ENCODE assay signal across 8 cellular contexts in the genomic region with DNA sequence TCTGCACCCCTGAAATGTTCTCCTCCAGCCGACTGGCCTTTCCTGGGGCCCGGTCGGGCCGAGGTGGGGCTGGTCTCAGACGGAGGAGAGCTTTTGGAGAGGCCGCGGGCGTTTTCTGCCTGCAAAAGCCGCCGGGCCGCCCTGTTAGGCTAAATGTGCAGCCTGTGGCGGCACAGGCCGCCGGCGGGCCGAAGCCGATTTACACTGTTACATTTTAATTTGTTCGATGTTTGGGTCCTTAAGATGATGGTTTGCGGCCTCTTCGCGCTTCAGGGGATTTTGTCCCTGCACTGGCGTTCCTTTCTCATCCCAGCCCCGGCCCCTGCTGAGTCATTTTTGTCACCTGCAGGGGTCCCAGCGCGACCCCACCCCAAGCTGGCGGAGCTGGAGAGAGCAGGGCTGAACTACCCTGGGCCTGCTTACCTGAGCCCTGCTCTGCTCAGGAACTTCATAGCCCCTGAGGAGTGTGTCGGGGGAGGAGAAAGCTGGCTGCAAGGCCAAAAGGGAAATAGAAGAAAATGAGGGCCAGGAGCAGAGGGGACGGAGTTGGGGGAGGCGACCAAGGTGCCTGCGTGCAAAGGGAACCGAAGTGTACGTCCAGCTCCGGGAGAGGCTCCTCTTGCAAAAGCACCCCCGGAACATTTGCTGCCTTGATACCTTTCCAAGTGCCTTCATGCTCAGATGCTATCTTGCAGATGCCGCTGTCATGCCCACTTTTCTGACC. TPM values are rescaled to one million over a fixed set of nuclear protein-coding genes. Genes with fewer than 3 reads are reported as not detected.
DNase-seq lines count a peak whose midpoint lies in the region; ATAC-seq, FAIRE-seq and TF ChIP-seq lines count a peak whose summit lies in the region.

No MANE protein-coding gene starts in this region.

- no peak for TF ChIP-seq POLR2A in K562 (conservative IDR thresholded peaks at IDR 0.05)

- H3K9ac ChIP-seq in K562 (ENCODE audit: insufficient read depth in 1 of 2, low read depth in 2 of 2, low read length in 2 of 2): peak overlapping the region; percentile 61 to 87
- peak overlapping the region; percentile 66 for H3K9ac ChIP-seq in smooth muscle cell (ENCODE audit: low read depth)

- 5% methylated on average over 33 of the region's 35 CpGs for WGBS in K562 (ENCODE audit: insufficient coverage, low coverage, missing lambda C conversion rate)
- 3% methylated on average over 35 of the region's 35 CpGs for WGBS in smooth muscle cell (ENCODE audit: low lambda C conversion rate)

- peak overlapping the region; percentile 86 for H3K27ac ChIP-seq in K562 (ENCODE audit: extremely low read depth, low read depth, low read length)
- H3K27ac ChIP-seq in smooth muscle cell (ENCODE audit: low read depth): peak overlapping the region; percentile 81

- H2AFZ ChIP-seq in K562 (ENCODE audit: low read depth, low read length) (peak overlapping the region; percentile 94), smooth muscle cell (ENCODE audit: low read depth) (peak overlapping the region; percentile 100)

- peaks cover 38% of the 10 kb centered on the region for H3K79me2 ChIP-seq in K562 (ENCODE audit: control insufficient read depth, insufficient read depth, low read length)
- H3K79me2 ChIP-seq in smooth muscle cell (ENCODE audit: low read depth): peaks cover 36% of the 10 kb centered on the region

- peaks cover 6% of the 10 kb centered on the region for H3F3A ChIP-seq in smooth muscle cell (ENCODE audit: low read depth)

- peak overlapping the region; percentile 81 for H3K4me2 ChIP-seq in K562 (ENCODE audit: insufficient read depth, low read length)
- H3K4me2 ChIP-seq in smooth muscle cell: peak overlapping the region; percentile 99

- peak; percentile 7 for DNase-seq in GDM1 (lab: John Stamatoyannopoulos, UW)
- peak; percentile 17 for DNase-seq in NCI-H82 treated with DMSO at 0.1 percent for 48 hours (lab: John Stamatoyannopoulos, UW; ENCODE audit: unreplicated experiment)
- peak in 1 of 4 experiments; percentile 38 for DNase-seq in K562 (ENCODE audit: extremely low read depth in 1 of 4, low spot score in 3 of 4)
- peak; percentile 81 for DNase-seq in islet precursor cell
- DNase-seq in smooth muscle cell (lab: John Stamatoyannopoulos, UW; ENCODE audit: unreplicated experiment): peak; percentile 28
- no peak for DNase-seq in effector CD4-positive, alpha-beta T cell

- H3K27me3 ChIP-seq in K562 (ENCODE audit: control insufficient read depth in 2 of 2, insufficient read depth in 2 of 2, low read length in 2 of 2): no peaks in the 10 kb centered on the region
- peaks cover 15% of the 10 kb centered on the region for H3K27me3 ChIP-seq in smooth muscle cell (ENCODE audit: low read depth)

- POLR2A ChIA-PET in K562 (lab: Yijun Ruan, JAX): interaction anchor here (1.1 kb wide), 1 partner anchor 12 kb away, joined by 3 read pairs; no protein-coding TSS in a partner anchor

- CTCF ChIA-PET in K562 (lab: Yijun Ruan, JAX; ENCODE audit: low intra/inter-chr PET ratio): no interaction called here

- in situ Hi-C loops in K562 (cut with MboI): no loop called here

- peaks cover 7% of the 10 kb centered on the region; the same call in 1 of the 2 replicates for H4K20me1 ChIP-seq in K562 (replicated peaks; ENCODE audit: control insufficient read depth, insufficient read depth, low read length)
- peaks cover 35% of the 10 kb centered on the region for H4K20me1 ChIP-seq in smooth muscle cell (ENCODE audit: low read depth)

- no peak for TF ChIP-seq EP300 in K562 (IDR thresholded peaks at IDR 0.05; ENCODE audit: low read length)

- intact Hi-C loops in K562 (cut with micrococcal nuclease): no loop called here

- ATAC-seq in HG02588 (IDR thresholded peaks at IDR 0.05; ENCODE audit: unreplicated experiment) (peak; percentile 16), K562 (peak; percentile 18), GM19328 (IDR thresholded peaks at IDR 0.05; ENCODE audit: unreplicated experiment) (no peak)

- no peak for TF ChIP-seq CTCF in K562 (IDR thresholded peaks at IDR 0.05 in 2 of 3, conservative IDR thresholded peaks at IDR 0.05 in 1 of 3; ENCODE audit: insufficient read depth in 2 of 3, low read depth in 1 of 3, low read length in 3 of 3)
- no peak for TF ChIP-seq CTCF in smooth muscle cell (IDR thresholded peaks at IDR 0.05; ENCODE audit: borderline replicate concordance, insufficient read depth, poor library complexity, severe bottlenecking)

- TSS peak; percentile 96 for BruUV-seq in K562 (replicated peaks; lab: Mats Ljungman, UMichigan)

- no peaks in the 10 kb centered on the region for H3K9me3 ChIP-seq in K562 (replicated peaks; ENCODE audit: control insufficient read depth, insufficient read depth, low read depth, low read length)
- no peaks in the 10 kb centered on the region for H3K9me3 ChIP-seq in smooth muscle cell (replicated peaks; ENCODE audit: low read depth)

- FAIRE-seq in K562 (lab: Jason Lieb, UNC): peak; percentile 23

- peak overlapping the region; percentile 48 for H3K4me3 ChIP-seq in K562
- peak overlapping the region; percentile 78 for H3K4me3 ChIP-seq in smooth muscle cell

- TF ChIP-seq RAD21 in K562 (CRISPR knock-in tag; conservative IDR thresholded peaks at IDR 0.05 in 1 of 2, IDR thresholded peaks at IDR 0.05 in 1 of 2): no peak

- peaks cover 26% of the 10 kb centered on the region; the same call in 2 of the 3 replicates for H3K36me3 ChIP-seq in K562 (ENCODE audit: control insufficient read depth, insufficient read depth, low read length)
- H3K36me3 ChIP-seq in smooth muscle cell (ENCODE audit: low read depth): no peaks in the 10 kb centered on the region

- H3K9me1 ChIP-seq in K562 (ENCODE audit: control insufficient read depth, insufficient read depth, low read length): peaks cover 3% of the 10 kb centered on the region

- H3K4me1 ChIP-seq in K562 (replicated peaks in 1 of 2; ENCODE audit: control insufficient read depth in 2 of 2, insufficient read depth in 2 of 2, low read length in 2 of 2) (peaks cover 14 to 15% of the 10 kb centered on the region in 2 experiments; a peak in 4 of 5 replicates), smooth muscle cell (ENCODE audit: low read depth) (peaks cover 34% of the 10 kb centered on the region)

TF ChIP-seq in K562, 482 proteins besides CTCF, POLR2A, EP300 and RAD21 (continues in another document):
- no peak for TF ChIP-seq SP2 (IDR thresholded peaks at IDR 0.05; ENCODE audit: extremely low read depth, low read depth, low read length, poor library complexity, severe bottlenecking)
- no peak for TF ChIP-seq CBX8 (IDR thresholded peaks at IDR 0.05; ENCODE audit: borderline replicate concordance, extremely low read depth, low read depth, low read length, poor library complexity, severe bottlenecking)
- TF ChIP-seq STAG1 (CRISPR knock-in tag; IDR thresholded peaks at IDR 0.05; ENCODE audit: borderline replicate concordance): no peak
- TF ChIP-seq, protein P1, sequence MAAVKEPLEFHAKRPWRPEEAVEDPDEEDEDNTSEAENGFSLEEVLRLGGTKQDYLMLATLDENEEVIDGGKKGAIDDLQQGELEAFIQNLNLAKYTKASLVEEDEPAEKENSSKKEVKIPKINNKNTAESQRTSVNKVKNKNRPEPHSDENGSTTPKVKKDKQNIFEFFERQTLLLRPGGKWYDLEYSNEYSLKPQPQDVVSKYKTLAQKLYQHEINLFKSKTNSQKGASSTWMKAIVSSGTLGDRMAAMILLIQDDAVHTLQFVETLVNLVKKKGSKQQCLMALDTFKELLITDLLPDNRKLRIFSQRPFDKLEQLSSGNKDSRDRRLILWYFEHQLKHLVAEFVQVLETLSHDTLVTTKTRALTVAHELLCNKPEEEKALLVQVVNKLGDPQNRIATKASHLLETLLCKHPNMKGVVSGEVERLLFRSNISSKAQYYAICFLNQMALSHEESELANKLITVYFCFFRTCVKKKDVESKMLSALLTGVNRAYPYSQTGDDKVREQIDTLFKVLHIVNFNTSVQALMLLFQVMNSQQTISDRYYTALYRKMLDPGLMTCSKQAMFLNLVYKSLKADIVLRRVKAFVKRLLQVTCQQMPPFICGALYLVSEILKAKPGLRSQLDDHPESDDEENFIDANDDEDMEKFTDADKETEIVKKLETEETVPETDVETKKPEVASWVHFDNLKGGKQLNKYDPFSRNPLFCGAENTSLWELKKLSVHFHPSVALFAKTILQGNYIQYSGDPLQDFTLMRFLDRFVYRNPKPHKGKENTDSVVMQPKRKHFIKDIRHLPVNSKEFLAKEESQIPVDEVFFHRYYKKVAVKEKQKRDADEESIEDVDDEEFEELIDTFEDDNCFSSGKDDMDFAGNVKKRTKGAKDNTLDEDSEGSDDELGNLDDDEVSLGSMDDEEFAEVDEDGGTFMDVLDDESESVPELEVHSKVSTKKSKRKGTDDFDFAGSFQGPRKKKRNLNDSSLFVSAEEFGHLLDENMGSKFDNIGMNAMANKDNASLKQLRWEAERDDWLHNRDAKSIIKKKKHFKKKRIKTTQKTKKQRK (IDR thresholded peaks at IDR 0.05; ENCODE audit: borderline replicate concordance, low read depth, low read length): no peak
- peak; percentile 15; the same call in 1 of the 2 replicates for TF ChIP-seq SMAD4 (CRISPR knock-in tag; conservative IDR thresholded peaks at IDR 0.05)
- no peak for TF ChIP-seq TAF7 (tag; IDR thresholded peaks at IDR 0.05)
- no peak for TF ChIP-seq FOXJ3 (CRISPR knock-in tag; IDR thresholded peaks at IDR 0.05)

RNA-seq across cellular contexts. Expression of a gene that starts 0.9 kb away (rescaled TPM):
- total RNA-seq in K562 (2011; cell fraction: chromatin; rRNA removed; ENCODE audit: low replicate concordance): 88.9 and 162 TPM in 2 replicates
- total RNA-seq in K562 (2011; cell fraction: nucleolus; rRNA removed): 63.4 and 67.4 TPM in 2 replicates
- 139 and 146 TPM in 2 replicates for total RNA-seq in K562 (2011; cell fraction: nucleoplasm; rRNA removed)
- 142 and 153 TPM in 2 replicates for total RNA-seq in K562 (2014; rRNA removed)
- total RNA-seq in K562 (2014; rRNA removed; fragmentation: Illumina TruSeq; extraction: Trizol): 202 and 217 TPM in 2 replicates
- total RNA-seq in K562 (2015; rRNA removed; fragmentation: Illumina TruSeq; extraction: Trizol): 192 and 211 TPM in 2 replicates
- total RNA-seq in K562 (2021): 148 and 169 TPM in 2 replicates
- polyA plus RNA-seq in K562 (2011; rRNA removed): 245 and 364 TPM in 2 replicates
- polyA plus RNA-seq in K562 (2011; cell fraction: cytosol; rRNA removed): 164 and 228 TPM in 2 replicates
- polyA plus RNA-seq in K562 (2011; cell fraction: nucleus; rRNA removed): 132 and 149 TPM in 2 replicates
- 121 and 217 TPM in 2 replicates for polyA plus RNA-seq in K562 (2012)
- 185 and 215 TPM in 2 replicates for polyA plus RNA-seq in K562 (2014; fragmentation: Illumina TruSeq; extraction: Trizol)
- 10 to 100 TPM; 79.0 to 90.1 TPM for polyA plus RNA-seq in K562 (2014; fragmentation: Nextera tagmentation; extraction: Ambion mirVana)
- polyA plus RNA-seq in K562 (2014; rRNA removed): 175 and 182 TPM in 2 replicates
- 230 and 285 TPM in 2 replicates for polyA minus RNA-seq in K562 (2011; rRNA and poly(A)+ RNA removed)
- polyA minus RNA-seq in K562 (2011; cell fraction: cytosol; rRNA and poly(A)+ RNA removed): 67.0 and 107 TPM in 2 replicates
- polyA minus RNA-seq in K562 (2011; cell fraction: nucleus; rRNA and poly(A)+ RNA removed): 33.5 and 54.4 TPM in 2 replicates
- total RNA-seq in smooth muscle cell: 116 and 117 TPM in 2 replicates
- 147 and 171 TPM in 2 replicates for polyA plus RNA-seq in smooth muscle cell
